ENCODE assay signal across 8 cellular contexts in genomic region chr19:21082011-21082975, GRCh38. TPM values are rescaled to one million over a fixed set of nuclear protein-coding genes. Genes with fewer than 3 reads are reported as not detected.
DNase-seq lines count a peak whose midpoint lies in the region; ATAC-seq and TF ChIP-seq lines count a peak whose summit lies in the region.

ZNF714 (plus strand) TSS chr19:21082203; CDS start chr19:21098269, 16,066 bp downstream.

- ATAC-seq in GM21390 (IDR thresholded peaks at IDR 0.05; ENCODE audit: unreplicated experiment): peak; percentile 92
- ATAC-seq in natural killer cell treated with Interleukin-12 subunit alpha and Interleukin-12 subunit beta and Interleukin-15 and Interleukin-18, amount 100 ng/mL, for 72 hours: peak; percentile 100

- peak within 1 kb of the TSS; percentile 97 for H3K27ac Mint-ChIP-seq in Caco-2 (ENCODE audit: unreplicated experiment)
- peak within 1 kb of the TSS; percentile 98 for H3K27ac Mint-ChIP-seq in activated T-helper 1 cell treated with anti-CD3 and anti-CD28 coated beads, Interleukin-12 subunit alpha, Interleukin-12 subunit beta, Interleukin-2, Interleukin-4 antibody, amounts not matched to agents 30 ng/mL and 10 ng/mL and 1 ng/mL, durations not matched to agents 14 hours and 24 hours and 36 hours
- H3K27ac Mint-ChIP-seq in natural killer cell treated with Interleukin-12 subunit alpha and Interleukin-12 subunit beta and Interleukin-15 and Interleukin-18, amount 100 ng/mL, for 72 hours: peak within 1 kb of the TSS; percentile 91 to 94

- H3K9ac ChIP-seq in HUES6 (ENCODE audit: low read length): peak within 1 kb of the TSS; percentile 97

- H3K4me1 ChIP-seq in Caco-2 (no peaks in the 10 kb centered on the region), HUES6 (ENCODE audit: control insufficient read depth, insufficient read depth, low read length) (0 out of 2 replicates have a peak, but pooled peaks cover 2% of the 10 kb centered on the region), Peyer's patch (no peaks in the 10 kb centered on the region)

- H3K27me3 ChIP-seq in Caco-2 (replicated peaks; ENCODE audit: control insufficient read depth, insufficient read depth, low read length) (no peaks in the 10 kb centered on the region), HUES6 (ENCODE audit: control insufficient read depth, insufficient read depth, low read length) (no peaks in the 10 kb centered on the region), Peyer's patch (no peaks in the 10 kb centered on the region)

- intact Hi-C loops in Caco-2 (cut with micrococcal nuclease; ENCODE audit: unreplicated experiment): no loop called here
- intact Hi-C loops in activated T-helper 1 cell treated with anti-CD3 and anti-CD28 coated beads, Interleukin-12 subunit alpha, Interleukin-12 subunit beta, Interleukin-2, Interleukin-4 antibody, amounts not matched to agents 30 ng/mL and 10 ng/mL and 1 ng/mL, durations not matched to agents 14 hours and 24 hours and 36 hours (cut with micrococcal nuclease): loop anchor here (1.0 to 5.0 kb wide), 11 partner anchors 55 to 1305 kb away; partner anchors contain the start of genes ZNF429, ZNF430, ZNF682 and ZNF708

- peaks cover 22% of the 10 kb centered on the region for H3K36me3 Mint-ChIP-seq in Caco-2 (ENCODE audit: insufficient read depth, unreplicated experiment)
- peaks cover 29% of the 10 kb centered on the region for H3K36me3 Mint-ChIP-seq in activated T-helper 1 cell treated with anti-CD3 and anti-CD28 coated beads, Interleukin-12 subunit alpha, Interleukin-12 subunit beta, Interleukin-2, Interleukin-4 antibody, amounts not matched to agents 30 ng/mL and 10 ng/mL and 1 ng/mL, durations not matched to agents 14 hours and 24 hours and 36 hours (ENCODE audit: low read depth)
- peaks cover 11% of the 10 kb centered on the region for H3K36me3 Mint-ChIP-seq in natural killer cell treated with Interleukin-12 subunit alpha and Interleukin-12 subunit beta and Interleukin-15 and Interleukin-18, amount 100 ng/mL, for 72 hours

- no peaks in the 10 kb centered on the region for H3K36me3 ChIP-seq in Caco-2 (ENCODE audit: control insufficient read depth, insufficient read depth, low read length)
- H3K36me3 ChIP-seq in HUES6 (ENCODE audit: control insufficient read depth, insufficient read depth, low read length): peaks cover 29% of the 10 kb centered on the region
- peaks cover 0 to 5% (median 0%) of the 10 kb centered on the region in 3 donors for H3K36me3 ChIP-seq in Peyer's patch

- H3K9me3 Mint-ChIP-seq in Caco-2 (ENCODE audit: unreplicated experiment): no peaks in the 10 kb centered on the region
- no peaks in the 10 kb centered on the region for H3K9me3 Mint-ChIP-seq in activated T-helper 1 cell treated with anti-CD3 and anti-CD28 coated beads, Interleukin-12 subunit alpha, Interleukin-12 subunit beta, Interleukin-2, Interleukin-4 antibody, amounts not matched to agents 30 ng/mL and 10 ng/mL and 1 ng/mL, durations not matched to agents 14 hours and 24 hours and 36 hours
- no peaks in the 10 kb centered on the region for H3K9me3 Mint-ChIP-seq in natural killer cell treated with Interleukin-12 subunit alpha and Interleukin-12 subunit beta and Interleukin-15 and Interleukin-18, amount 100 ng/mL, for 72 hours

- DNase-seq in Caco-2 (peak; percentile 85 to 89), Peyer's patch (peak; percentile 81 to 92 (median 91)), fibroblast of peridontal ligament (ENCODE audit: extremely low read depth) (peak; percentile 86)
- DNase-seq in activated T-helper 1 cell treated with anti-CD3 and anti-CD28 coated beads, Interleukin-12 subunit alpha, Interleukin-12 subunit beta, Interleukin-2, Interleukin-4 antibody, amounts not matched to agents 30 ng/mL and 10 ng/mL and 1 ng/mL, durations not matched to agents 14 hours and 24 hours and 36 hours (ENCODE audit: low spot score): peak; percentile 86
- DNase-seq in natural killer cell treated with Interleukin-12 subunit alpha and Interleukin-12 subunit beta and Interleukin-15 and Interleukin-18, amount 100 ng/mL, for 72 hours (ENCODE audit: low spot score): peak; percentile 89
- peak; percentile 77 for DNase-seq in stimulated activated naive CD4-positive, alpha-beta T cell treated with Interleukin-2 at 50 U/mL for 16 hours (lab: John Stamatoyannopoulos, UW)

- H3K27me3 Mint-ChIP-seq in Caco-2 (ENCODE audit: insufficient read depth, unreplicated experiment): no peaks in the 10 kb centered on the region
- no peaks in the 10 kb centered on the region for H3K27me3 Mint-ChIP-seq in activated T-helper 1 cell treated with anti-CD3 and anti-CD28 coated beads, Interleukin-12 subunit alpha, Interleukin-12 subunit beta, Interleukin-2, Interleukin-4 antibody, amounts not matched to agents 30 ng/mL and 10 ng/mL and 1 ng/mL, durations not matched to agents 14 hours and 24 hours and 36 hours (ENCODE audit: insufficient read depth)
- H3K27me3 Mint-ChIP-seq in natural killer cell treated with Interleukin-12 subunit alpha and Interleukin-12 subunit beta and Interleukin-15 and Interleukin-18, amount 100 ng/mL, for 72 hours: no peaks in the 10 kb centered on the region

- no peaks in the 10 kb centered on the region for H3K4me1 Mint-ChIP-seq in Caco-2 (ENCODE audit: low read depth, unreplicated experiment)
- H3K4me1 Mint-ChIP-seq in activated T-helper 1 cell treated with anti-CD3 and anti-CD28 coated beads, Interleukin-12 subunit alpha, Interleukin-12 subunit beta, Interleukin-2, Interleukin-4 antibody, amounts not matched to agents 30 ng/mL and 10 ng/mL and 1 ng/mL, durations not matched to agents 14 hours and 24 hours and 36 hours (ENCODE audit: low read depth): peaks cover 31% of the 10 kb centered on the region
- H3K4me1 Mint-ChIP-seq in natural killer cell treated with Interleukin-12 subunit alpha and Interleukin-12 subunit beta and Interleukin-15 and Interleukin-18, amount 100 ng/mL, for 72 hours (ENCODE audit: low read depth in 2 of 2): peaks cover 11 to 14% of the 10 kb centered on the region in 2 donors

- H3K9me3 ChIP-seq in Caco-2 (no peaks in the 10 kb centered on the region), HUES6 (ENCODE audit: control insufficient read depth, insufficient read depth, low read depth, low read length) (no peaks in the 10 kb centered on the region), Peyer's patch (no peaks in the 10 kb centered on the region)

- BruUV-seq in Caco-2 (replicated peaks; lab: Mats Ljungman, UMichigan): no TSS peak

- H3K4me3 ChIP-seq in Caco-2 (ENCODE audit: low read depth, low read length): peak within 1 kb of the TSS; percentile 47
- H3K4me3 ChIP-seq in HUES6 (ENCODE audit: low read depth, low read length): peak within 1 kb of the TSS; percentile 94
- peak within 1 kb of the TSS; percentile 49 to 73 (median 54) for H3K4me3 ChIP-seq in Peyer's patch

- POLR2A ChIA-PET in Caco-2 (lab: Charles Lee): interaction anchor here (0.8 to 1.6 kb wide), 3 partner anchors 59 to 247 kb away, joined by 3 to 4 read pairs (median 3); partner anchors contain the start of genes ZNF431 and ZNF708

- TF ChIP-seq CTCF in Caco-2 (IDR thresholded peaks at IDR 0.05; ENCODE audit: insufficient read depth in 1 of 2, low read depth in 1 of 2, low read length in 1 of 2, severe bottlenecking in 1 of 2, unreplicated experiment in 1 of 2): no peak
- TF ChIP-seq CTCF in Peyer's patch (IDR thresholded peaks at IDR 0.05): no peak

- peak within 1 kb of the TSS; percentile 94 for H3K4me3 Mint-ChIP-seq in Caco-2 (ENCODE audit: unreplicated experiment)
- peak within 1 kb of the TSS; percentile 99 for H3K4me3 Mint-ChIP-seq in activated T-helper 1 cell treated with anti-CD3 and anti-CD28 coated beads, Interleukin-12 subunit alpha, Interleukin-12 subunit beta, Interleukin-2, Interleukin-4 antibody, amounts not matched to agents 30 ng/mL and 10 ng/mL and 1 ng/mL, durations not matched to agents 14 hours and 24 hours and 36 hours
- peak within 1 kb of the TSS; percentile 99 for H3K4me3 Mint-ChIP-seq in natural killer cell treated with Interleukin-12 subunit alpha and Interleukin-12 subunit beta and Interleukin-15 and Interleukin-18, amount 100 ng/mL, for 72 hours

- H3K27ac ChIP-seq in HUES6 (ENCODE audit: low read depth, low read length) (peak within 1 kb of the TSS; percentile 85), Peyer's patch (peak within 1 kb of the TSS; percentile 55 to 83 (median 70))

- peak; percentile 43 to 75 for TF ChIP-seq POLR2A in Peyer's patch (IDR thresholded peaks at IDR 0.05)

- CTCF ChIA-PET in Caco-2 (lab: Charles Lee): no interaction called here

RNA-seq across cellular contexts. Expression of gene ZNF714, which starts in this region (rescaled TPM):
- total RNA-seq in Caco-2 (2022) (13.2 and 14.6 TPM in 2 replicates), Peyer's patch (10 to 100 TPM in 2 of 4 donors, 1 to 10 TPM in 2; 7.8 to 16.5 (median 11.4) TPM)
- total RNA-seq in activated T-helper 1 cell treated with anti-CD3 and anti-CD28 coated beads, Interleukin-12 subunit alpha, Interleukin-12 subunit beta, Interleukin-2, Interleukin-4 antibody, amounts not matched to agents 30 ng/mL and 10 ng/mL and 1 ng/mL, durations not matched to agents 14 hours and 24 hours and 36 hours: 18.5 and 19.5 TPM in 2 replicates
- 10 to 100 TPM; 16.9 to 30.1 TPM for total RNA-seq in natural killer cell treated with Interleukin-12 subunit alpha and Interleukin-12 subunit beta and Interleukin-15 and Interleukin-18, amount 100 ng/mL, for 72 hours

Comparison
In these comparisons a context has a peak if more than half of its experiments do, and no peak if none do; other contexts are left out.
1. Peak in every context shown above with its lines: DNase-seq, ATAC-seq, H3K4me3 ChIP-seq and H3K27ac ChIP-seq.